ENCODE assay signal across 8 cellular contexts in genomic region chr17:75830168-75831031, GRCh38. TPM values are rescaled to one million over a fixed set of nuclear protein-coding genes. Genes with fewer than 3 reads are reported as not detected.
DNase-seq lines count a peak whose midpoint lies in the region; ATAC-seq, FAIRE-seq and TF ChIP-seq lines count a peak whose summit lies in the region.

No MANE protein-coding gene starts in this region.

- H3K9ac ChIP-seq in NT2/D1 (ENCODE audit: insufficient read length, low read depth) = peak overlapping the region; percentile 7

- no peaks in the 10 kb centered on the region for H3K9me3 Mint-ChIP-seq in natural killer cell treated with Interleukin-12 subunit alpha and Interleukin-12 subunit beta and Interleukin-15 and Interleukin-18, amount 100 ng/mL, for 72 hours

- H3K27ac Mint-ChIP-seq in natural killer cell treated with Interleukin-12 subunit alpha and Interleukin-12 subunit beta and Interleukin-15 and Interleukin-18, amount 100 ng/mL, for 72 hours = peak overlapping the region; percentile 50 to 54

- peaks cover 59% of the 10 kb centered on the region for H3K4me1 ChIP-seq in NT2/D1 (ENCODE audit: insufficient read depth, insufficient read length)

- H3K4me1 Mint-ChIP-seq in natural killer cell treated with Interleukin-12 subunit alpha and Interleukin-12 subunit beta and Interleukin-15 and Interleukin-18, amount 100 ng/mL, for 72 hours (ENCODE audit: low read depth in 2 of 2) = peaks cover 25 to 37% of the 10 kb centered on the region in 2 donors

- H3K36me3 ChIP-seq in NT2/D1 (ENCODE audit: insufficient read depth, insufficient read length, low read length) = peaks cover 25% of the 10 kb centered on the region
- peaks cover 3% of the 10 kb centered on the region for H3K36me3 ChIP-seq in bronchial epithelial cell (ENCODE audit: control insufficient read depth, insufficient read depth, low read length)

- FAIRE-seq in D721Med (lab: Jason Lieb, UNC) (no peak), bronchial epithelial cell (lab: Jason Lieb, UNC) (no peak)

- no peak for ATAC-seq in natural killer cell treated with Interleukin-12 subunit alpha and Interleukin-12 subunit beta and Interleukin-15 and Interleukin-18, amount 100 ng/mL, for 72 hours
- no peak for ATAC-seq in GM18498 (IDR thresholded peaks at IDR 0.05; ENCODE audit: unreplicated experiment)
- no peak for ATAC-seq in HG03469 (IDR thresholded peaks at IDR 0.05; ENCODE audit: unreplicated experiment)

- no peaks in the 10 kb centered on the region for H3K9me3 ChIP-seq in NT2/D1 (ENCODE audit: insufficient read depth, low read length)

- peaks cover 5% of the 10 kb centered on the region for H3K36me3 Mint-ChIP-seq in natural killer cell treated with Interleukin-12 subunit alpha and Interleukin-12 subunit beta and Interleukin-15 and Interleukin-18, amount 100 ng/mL, for 72 hours

- no peaks in the 10 kb centered on the region for H3K27me3 Mint-ChIP-seq in natural killer cell treated with Interleukin-12 subunit alpha and Interleukin-12 subunit beta and Interleukin-15 and Interleukin-18, amount 100 ng/mL, for 72 hours

- H3K4me3 ChIP-seq in NT2/D1 (ENCODE audit: insufficient read length, low read depth) (no peak overlapping the region), bronchial epithelial cell (ENCODE audit: low read depth, low read length) (no peak overlapping the region)

- DNase-seq in D721Med (ENCODE audit: insufficient read length, low spot score) (peak; percentile 78), NT2/D1 (ENCODE audit: low read depth, low spot score) (no peak), bronchial epithelial cell (ENCODE audit: low read depth) (no peak), KG1 (lab: John Stamatoyannopoulos, UW) (no peak), NCI-H1417 (lab: John Stamatoyannopoulos, UW) (no peak)
- DNase-seq in natural killer cell treated with Interleukin-12 subunit alpha and Interleukin-12 subunit beta and Interleukin-15 and Interleukin-18, amount 100 ng/mL, for 72 hours (ENCODE audit: low spot score) = no peak

- H3K4me3 Mint-ChIP-seq in natural killer cell treated with Interleukin-12 subunit alpha and Interleukin-12 subunit beta and Interleukin-15 and Interleukin-18, amount 100 ng/mL, for 72 hours = no peak overlapping the region

- TF ChIP-seq CTCF in D721Med (IDR thresholded peaks at IDR 0.05; ENCODE audit: insufficient read depth, missing control alignments) (peak; percentile 55), bronchial epithelial cell (IDR thresholded peaks at IDR 0.05; ENCODE audit: insufficient read depth, low read length, severe bottlenecking) (peak; percentile 62)

- H3K27me3 ChIP-seq in NT2/D1 (ENCODE audit: insufficient read depth, insufficient read length) (no peaks in the 10 kb centered on the region), bronchial epithelial cell (ENCODE audit: control insufficient read depth, insufficient read depth, low read length) (no peaks in the 10 kb centered on the region)

RNA-seq across cellular contexts. Expression of gene UNC13D, which starts 13.8 kb away (rescaled TPM):
- 4.7 and 17.0 TPM in 2 replicates for total RNA-seq in bronchial epithelial cell
- 100 to 1,000 TPM; 270 to 289 TPM for total RNA-seq in natural killer cell treated with Interleukin-12 subunit alpha and Interleukin-12 subunit beta and Interleukin-15 and Interleukin-18, amount 100 ng/mL, for 72 hours

RNA-seq across cellular contexts. Expression of gene WBP2, which starts 24.7 kb away (rescaled TPM):
- total RNA-seq in bronchial epithelial cell = 17.9 and 20.2 TPM in 2 replicates
- total RNA-seq in natural killer cell treated with Interleukin-12 subunit alpha and Interleukin-12 subunit beta and Interleukin-15 and Interleukin-18, amount 100 ng/mL, for 72 hours = 100 to 1,000 TPM in 1 of 2 donors, 10 to 100 TPM in 1; 73.8 to 101 TPM

RNA-seq across cellular contexts. Expression of gene UNK, which starts 45.8 kb away (rescaled TPM):
- total RNA-seq in bronchial epithelial cell = 10.8 and 11.4 TPM in 2 replicates
- total RNA-seq in natural killer cell treated with Interleukin-12 subunit alpha and Interleukin-12 subunit beta and Interleukin-15 and Interleukin-18, amount 100 ng/mL, for 72 hours = 10 to 100 TPM; 30.6 to 39.8 TPM

RNA-seq across cellular contexts. Expression of gene TRIM47, which starts 48.0 kb away (rescaled TPM):
- 10.5 and 14.6 TPM in 2 replicates for total RNA-seq in bronchial epithelial cell
- total RNA-seq in natural killer cell treated with Interleukin-12 subunit alpha and Interleukin-12 subunit beta and Interleukin-15 and Interleukin-18, amount 100 ng/mL, for 72 hours = 1 to 10 TPM; 1.6 to 2.1 TPM

Comparison
In these comparisons a context has a peak if more than half of its experiments do, and no peak if none do; other contexts are left out.
1. RNA of gene UNC13D, which starts 13.8 kb away (total RNA-seq): 270 to 289 TPM in natural killer cell treated with Interleukin-12 subunit alpha and Interleukin-12 subunit beta and Interleukin-15 and Interleukin-18, amount 100 ng/mL, for 72 hours; 4.7 to 17.0 TPM in bronchial epithelial cell; every median in the first group is over 10 times any median in the second.